Comparison of ENCODE assay signal across 17 cellular contexts in genomic region chr16:57653936-57654335, GRCh38. TPM values are rescaled to one million over a fixed set of nuclear protein-coding genes. Genes with fewer than 3 reads are reported as not detected.
DNase-seq lines count a peak whose midpoint lies in the region; ATAC-seq and TF ChIP-seq lines count a peak whose summit lies in the region.
"Had no signal": no experiment of that assay in that cellular context is flagged by ENCODE, and none has a peak within 500 bp of the region (broad histone marks: within the 10 kb centered on the region; RNA-seq: fewer than 3 reads in every experiment).

No MANE protein-coding gene starts in this region.

- 75% methylated on average over 16 of the region's 16 CpGs for WGBS in liver

- no peak overlapping the region for H3K4me3 Mint-ChIP-seq in brain
- H3K4me3 Mint-ChIP-seq in osteocyte (ENCODE audit: unreplicated experiment) = no peak overlapping the region

- H3K9ac ChIP-seq in Loucy (ENCODE audit: low read depth, low read length, poor library complexity, severe bottlenecking) (peak overlapping the region; percentile 26), liver (ENCODE audit: low read depth in 1 of 2, low read length in 2 of 2) (no peak overlapping the region)

- H3K9me3 ChIP-seq in BE2C (no peaks in the 10 kb centered on the region), Loucy (ENCODE audit: insufficient read depth, low read depth, low read length) (no peaks in the 10 kb centered on the region), liver (ENCODE audit: control insufficient read depth in 4 of 4, low read length in 3 of 4) (no peaks in the 10 kb centered on the region)
- H3K9me3 ChIP-seq: tibial artery had no signal

- H3K36me3 Mint-ChIP-seq in brain (peaks cover 62% of the 10 kb centered on the region), osteocyte (ENCODE audit: unreplicated experiment) (no peaks in the 10 kb centered on the region)

- no peak overlapping the region for H3K27ac ChIP-seq in liver (ENCODE audit: low read depth in 1 of 2, low read length in 2 of 2)
- H3K27ac ChIP-seq: tibial artery had no signal

- no peaks in the 10 kb centered on the region for H3K79me2 ChIP-seq in Loucy (ENCODE audit: insufficient read depth, low read length)

- no peaks in the 10 kb centered on the region for H4K20me1 ChIP-seq in Loucy (ENCODE audit: insufficient read depth, low read length, poor library complexity, severe bottlenecking)

- no peaks in the 10 kb centered on the region for H3K27me3 ChIP-seq in BE2C
- no peaks in the 10 kb centered on the region for H3K27me3 ChIP-seq in Loucy (ENCODE audit: insufficient read depth, low read length, poor library complexity, severe bottlenecking)
- no peaks in the 10 kb centered on the region for H3K27me3 ChIP-seq in liver (ENCODE audit: control insufficient read depth in 4 of 4, insufficient read depth in 4 of 4, low read length in 3 of 4)

- no peaks in the 10 kb centered on the region for H3F3A ChIP-seq in Loucy (ENCODE audit: low read depth)

- H3K4me3 ChIP-seq in BE2C (ENCODE audit: low read depth, low read length) (no peak overlapping the region), Loucy (ENCODE audit: low read length, poor library complexity, severe bottlenecking) (no peak overlapping the region), liver (ENCODE audit: low read depth in 1 of 3, low read length in 3 of 3) (no peak overlapping the region)
- H3K4me3 ChIP-seq: tibial artery had no signal

- H2AFZ ChIP-seq in Loucy (ENCODE audit: low read length) = no peak overlapping the region

- no peak overlapping the region for H3K4me2 ChIP-seq in Loucy (ENCODE audit: low read depth, low read length, poor library complexity, severe bottlenecking)

- TF ChIP-seq RAD21 in liver (IDR thresholded peaks at IDR 0.05) = no peak

- no peaks in the 10 kb centered on the region for H3K9me2 ChIP-seq in Loucy (replicated peaks; ENCODE audit: low read depth, low read length)

- H3K4me1 Mint-ChIP-seq in brain (peaks cover 13% of the 10 kb centered on the region), osteocyte (ENCODE audit: unreplicated experiment) (peaks cover 12% of the 10 kb centered on the region)

- TF ChIP-seq CTCF in BE2C (IDR thresholded peaks at IDR 0.05; ENCODE audit: low read depth, low read length) = no peak
- no peak for TF ChIP-seq CTCF in Loucy (conservative IDR thresholded peaks at IDR 0.05; ENCODE audit: low read length)
- no peak for TF ChIP-seq CTCF in brain (conservative IDR thresholded peaks at IDR 0.05)
- no peak for TF ChIP-seq CTCF in liver (IDR thresholded peaks at IDR 0.05; ENCODE audit: low read depth, low read length, missing input control)
- TF ChIP-seq CTCF in osteocyte (IDR thresholded peaks at IDR 0.05) = no peak

- H3K4me1 ChIP-seq in BE2C (no peaks in the 10 kb centered on the region), Loucy (ENCODE audit: insufficient read depth, low read length, poor library complexity, severe bottlenecking) (peaks cover 14% of the 10 kb centered on the region), liver (ENCODE audit: control insufficient read depth in 4 of 4, insufficient read depth in 4 of 4, low read length in 3 of 4) (no peaks in the 10 kb centered on the region)
- H3K4me1 ChIP-seq: tibial artery had no signal

- ATAC-seq in HG03025 (IDR thresholded peaks at IDR 0.05; ENCODE audit: low FRiP score, unreplicated experiment) = no peak
- ATAC-seq: Panc1 had no signal

- DNase-seq in BE2C (peak; percentile 46), HK-2 (ENCODE audit: unreplicated experiment) (no peak), osteocyte (ENCODE audit: extremely low spot score, unreplicated experiment) (no peak), mucosa of gallbladder (ENCODE audit: low spot score) (no peak)
- DNase-seq: amygdala, DMS53, NCI-H1092, tibial artery had no signal

- H3K9me3 Mint-ChIP-seq in brain (no peaks in the 10 kb centered on the region), osteocyte (ENCODE audit: unreplicated experiment) (no peaks in the 10 kb centered on the region)

- H3K27ac Mint-ChIP-seq in brain (peak overlapping the region in 4 of 5 experiments; percentile 21 to 90 (median 62)), osteocyte (ENCODE audit: unreplicated experiment) (no peak overlapping the region)

- H3K36me3 ChIP-seq in BE2C (no peaks in the 10 kb centered on the region), Loucy (ENCODE audit: insufficient read depth, low read length) (no peaks in the 10 kb centered on the region), liver (ENCODE audit: control insufficient read depth in 4 of 4, insufficient read depth in 3 of 4, low read depth in 1 of 4, low read length in 3 of 4) (no peaks in the 10 kb centered on the region)

- H3K27me3 Mint-ChIP-seq in brain (no peaks in the 10 kb centered on the region), osteocyte (ENCODE audit: unreplicated experiment) (peaks cover under 1% of the 10 kb centered on the region)

TF ChIP-seq in liver, 16 proteins besides CTCF, POLR2A, EP300 and RAD21:
- TF ChIP-seq NR2F2 (IDR thresholded peaks at IDR 0.05) = peak; percentile 66
- TF ChIP-seq GABPA (IDR thresholded peaks at IDR 0.05 in 1 of 2, conservative IDR thresholded peaks at IDR 0.05 in 1 of 2) = no peak

RNA-seq across cellular contexts. Expression of gene ADGRG3, which starts 14.2 kb away (rescaled TPM):
- polyA plus RNA-seq in BE2C (2012; ENCODE audit: insufficient read depth, insufficient read length, low read depth) = not detected
- 0.29 TPM for polyA plus RNA-seq in brain (ENCODE audit: insufficient read depth, low read depth, low replicate concordance)
- 1 to 10 TPM; 1.4 to 3.2 TPM for total RNA-seq in liver
- under 1 TPM; 0.52 to 0.63 TPM for polyA plus RNA-seq in liver
- total RNA-seq in osteocyte = not detected in 2 replicates
- total RNA-seq in mucosa of gallbladder = 0.60 TPM
- total RNA-seq: fibroblast of villous mesenchyme; HT1080; T-helper 1 cell treated with Interleukin-12 subunit alpha and Interleukin-12 subunit beta and Interleukin-4 antibody, amounts not matched to agents 30 ng/mL and 1 ng/mL, for 36 hours had no signal

RNA-seq across cellular contexts. Expression of gene ADGRG1, which starts 25.5 kb away (rescaled TPM):
- polyA plus RNA-seq in BE2C (2012; ENCODE audit: insufficient read depth, insufficient read length, low read depth) = 2.7 TPM
- polyA plus RNA-seq in brain (ENCODE audit: insufficient read depth, low read depth, low replicate concordance) = 268 TPM
- total RNA-seq in liver = 1 to 10 TPM; 2.3 to 3.3 TPM
- 1 to 10 TPM; 1.7 to 1.8 TPM for polyA plus RNA-seq in liver
- total RNA-seq in osteocyte = 4.6 and 4.8 TPM in 2 replicates
- 312 TPM for total RNA-seq in mucosa of gallbladder

RNA-seq across cellular contexts. Expression of gene DRC7, which starts 40.7 kb away (rescaled TPM):
- polyA plus RNA-seq in BE2C (2012; ENCODE audit: insufficient read depth, insufficient read length, low read depth) = not detected
- polyA plus RNA-seq in brain (ENCODE audit: insufficient read depth, low read depth, low replicate concordance) (2.4 TPM), liver (under 1 TPM in 1 of 2 donors, not detected in 1; 0.06 TPM)
- total RNA-seq in liver (1 to 10 TPM in 1 of 2 donors, under 1 TPM in 1; 0.08 to 1.8 TPM), osteocyte (not detected in 2 replicates), mucosa of gallbladder (1.9 TPM)
- total RNA-seq: fibroblast of villous mesenchyme; HT1080; NCI-H460; T-helper 1 cell treated with Interleukin-12 subunit alpha and Interleukin-12 subunit beta and Interleukin-4 antibody, amounts not matched to agents 30 ng/mL and 1 ng/mL, for 36 hours had no signal

Comparison
In these comparisons a context has a peak if more than half of its experiments do, and no peak if none do; other contexts are left out.
1. RNA of gene ADGRG1, which starts 25.5 kb away (total RNA-seq): 312 TPM in mucosa of gallbladder (single experiment); 4.6 to 4.8 TPM in osteocyte and 2.3 to 3.3 TPM in liver; every median in the first group is over 10 times any median in the second.